In genomic region chr13:41213919-41214318, GRCh38 we compare ENCODE assay signal across 36 cellular contexts.
"Had no signal": no experiment of that assay in that cellular context is flagged by ENCODE, and none has a peak within 500 bp of the region (broad histone marks: within the 10 kb centered on the region; RNA-seq: fewer than 3 reads in every experiment).

No MANE protein-coding gene starts in this region.

- H3K27me3 Mint-ChIP-seq: activated B cell treated with CpG ODN at 0.5 μM for 24 hours; activated CD8-positive, alpha-beta memory T cell treated with anti-CD3 and anti-CD28 coated beads, Interleukin-2, amount 10 ng/mL, durations not matched to agents 7 days and 5 days; activated naive CD4-positive, alpha-beta T cell treated with anti-CD3 and anti-CD28 coated beads, Interleukin-2, amount 50 U/mL, for 24 hours; activated naive CD8-positive, alpha-beta T cell treated with anti-CD3 and anti-CD28 coated beads for 36 hours; central memory CD8-positive, alpha-beta T cell; effector memory CD8-positive, alpha-beta T cell; T-helper 17 cell had no signal

- H3K4me1 Mint-ChIP-seq: activated B cell treated with CpG ODN at 0.5 μM for 24 hours; activated naive CD4-positive, alpha-beta T cell treated with anti-CD3 and anti-CD28 coated beads, Interleukin-2, amount 50 U/mL, for 24 hours; activated naive CD8-positive, alpha-beta T cell treated with anti-CD3 and anti-CD28 coated beads for 36 hours; activated naive CD8-positive, alpha-beta T cell treated with anti-CD3 and anti-CD28 coated beads, Interleukin-2, amount 50 U/mL, for 24 hours; central memory CD8-positive, alpha-beta T cell; T-helper 17 cell had no signal

- H3K27ac Mint-ChIP-seq: activated B cell treated with CpG ODN at 0.5 μM for 24 hours; activated CD8-positive, alpha-beta memory T cell treated with anti-CD3 and anti-CD28 coated beads, Interleukin-2, amount 10 ng/mL, durations not matched to agents 7 days and 5 days; activated CD8-positive, alpha-beta T cell treated with anti-CD3 and anti-CD28 coated beads, Interleukin-2, amount 10 ng/mL, durations not matched to agents 7 days and 5 days; activated naive CD4-positive, alpha-beta T cell treated with anti-CD3 and anti-CD28 coated beads for 36 hours; activated naive CD4-positive, alpha-beta T cell treated with anti-CD3 and anti-CD28 coated beads, Interleukin-2, amount 50 U/mL, for 24 hours; activated naive CD8-positive, alpha-beta T cell treated with anti-CD3 and anti-CD28 coated beads for 36 hours; activated naive CD8-positive, alpha-beta T cell treated with anti-CD3 and anti-CD28 coated beads, Interleukin-2, amount 50 U/mL, for 24 hours; activated T-helper 1 cell treated with anti-CD3 and anti-CD28 coated beads, Interleukin-12 subunit alpha, Interleukin-12 subunit beta, Interleukin-2, Interleukin-4 antibody, amounts not matched to agents 30 ng/mL and 10 ng/mL and 1 ng/mL, durations not matched to agents 14 hours and 24 hours and 36 hours; activated T-helper 2 cell treated with anti-CD3 and anti-CD28 coated beads, Interferon-gamma antibody, Interleukin-2, Interleukin-4, amounts not matched to agents 10 μg/mL and 5 μg/mL and 100 μg/mL, durations not matched to agents 14 hours and 24 hours and 36 hours; T-helper 17 cell; T-helper 2 cell treated with Interferon-gamma antibody and Interleukin-4, amounts not matched to agents 5 μg/mL and 100 μg/mL, for 36 hours had no signal

- DNase-seq: activated B cell treated with CpG ODN at 0.5 μM for 24 hours; activated CD4-positive, alpha-beta T cell treated with anti-CD3 and anti-CD28 coated beads for 48 hours; activated CD4-positive, alpha-beta T cell treated with anti-CD3 and anti-CD28 coated beads, Interleukin-2, amount 50 U/mL, for 1 hour; activated CD4-positive, alpha-beta T cell treated with anti-CD3 and anti-CD28 coated beads, Interleukin-2, amount 50 U/mL, for 48 hours; activated CD8-positive, alpha-beta memory T cell treated with anti-CD3 and anti-CD28 coated beads, Interleukin-2, amount 10 ng/mL, durations not matched to agents 7 days and 5 days; activated CD8-positive, alpha-beta memory T cell treated with anti-CD3 and anti-CD28 coated beads, Interleukin-2, amount 50 U/mL, for 4 hours; activated CD8-positive, alpha-beta T cell treated with anti-CD3 and anti-CD28 coated beads, Interleukin-2, amount 10 ng/mL, durations not matched to agents 7 days and 5 days; activated effector memory CD4-positive, alpha-beta T cell treated with anti-CD3 and anti-CD28 coated beads, Interleukin-2, amount 50 U/mL, for 16 hours; activated naive CD4-positive, alpha-beta T cell treated with anti-CD3 and anti-CD28 coated beads for 36 hours; activated naive CD8-positive, alpha-beta T cell treated with anti-CD3 and anti-CD28 coated beads for 36 hours; activated naive CD8-positive, alpha-beta T cell treated with anti-CD3 and anti-CD28 coated beads, Interleukin-2, amount 50 U/mL, for 24 hours; activated T-cell treated with anti-CD3 and anti-CD28 coated beads, Interleukin-2, amount 50 U/mL, for 1 hour; activated T-cell treated with anti-CD3 and anti-CD28 coated beads, Interleukin-2, amount 50 U/mL, for 48 hours; adrenal gland; amygdala; aorta; body of pancreas; cortex of kidney; dermis blood vessel endothelial cell; effector CD4-positive, alpha-beta T cell; effector memory CD8-positive, alpha-beta T cell; esophagus squamous epithelium; foreskin melanocyte; T-helper 1 cell; T-helper 17 cell; T1000; WERI-Rb-1 had no signal

- H3K36me3 ChIP-seq: adrenal gland, esophagus squamous epithelium, WERI-Rb-1 had no signal

- H3K4me1 ChIP-seq: adrenal gland, body of pancreas, gastroesophageal sphincter had no signal

- ATAC-seq: activated CD4-positive, CD25-positive, alpha-beta regulatory T cell treated with anti-CD3 and anti-CD28 coated beads, Interleukin-2, amount 50 U/mL, for 24 hours; activated CD8-positive, alpha-beta memory T cell treated with anti-CD3 and anti-CD28 coated beads, Interleukin-2, amount 10 ng/mL, durations not matched to agents 7 days and 5 days; activated CD8-positive, alpha-beta T cell treated with anti-CD3 and anti-CD28 coated beads, Interleukin-2, amount 10 ng/mL, durations not matched to agents 7 days and 5 days; activated naive CD8-positive, alpha-beta T cell treated with anti-CD3 and anti-CD28 coated beads, Interleukin-2, amount 50 U/mL, for 24 hours; body of pancreas; effector memory CD8-positive, alpha-beta T cell; gastroesophageal sphincter; T-helper 17 cell had no signal

- H3K4me3 ChIP-seq: adrenal gland, body of pancreas, cardiac muscle cell, esophagus squamous epithelium, gastroesophageal sphincter had no signal

- H3K27me3 ChIP-seq: adrenal gland, body of pancreas, cardiac muscle cell, esophagus squamous epithelium, gastroesophageal sphincter had no signal

- H3K9me3 ChIP-seq: adrenal gland, body of pancreas had no signal

- H3K27ac ChIP-seq: adrenal gland, body of pancreas, cardiac muscle cell, epithelial cell of prostate, esophagus squamous epithelium, gastroesophageal sphincter, WERI-Rb-1 had no signal

- H3K9me3 Mint-ChIP-seq: activated B cell treated with CpG ODN at 0.5 μM for 24 hours had no signal

- H3K4me3 Mint-ChIP-seq: activated B cell treated with CpG ODN at 0.5 μM for 24 hours; activated CD8-positive, alpha-beta memory T cell treated with anti-CD3 and anti-CD28 coated beads, Interleukin-2, amount 10 ng/mL, durations not matched to agents 7 days and 5 days; activated CD8-positive, alpha-beta T cell treated with anti-CD3 and anti-CD28 coated beads, Interleukin-2, amount 10 ng/mL, durations not matched to agents 7 days and 5 days; activated naive CD4-positive, alpha-beta T cell treated with anti-CD3 and anti-CD28 coated beads for 36 hours; activated naive CD4-positive, alpha-beta T cell treated with anti-CD3 and anti-CD28 coated beads, Interleukin-2, amount 50 U/mL, for 24 hours; activated naive CD8-positive, alpha-beta T cell treated with anti-CD3 and anti-CD28 coated beads for 36 hours; activated naive CD8-positive, alpha-beta T cell treated with anti-CD3 and anti-CD28 coated beads, Interleukin-2, amount 50 U/mL, for 24 hours; activated T-helper 1 cell treated with anti-CD3 and anti-CD28 coated beads, Interleukin-12 subunit alpha, Interleukin-12 subunit beta, Interleukin-2, Interleukin-4 antibody, amounts not matched to agents 30 ng/mL and 10 ng/mL and 1 ng/mL, durations not matched to agents 14 hours and 24 hours and 36 hours; central memory CD8-positive, alpha-beta T cell; effector memory CD8-positive, alpha-beta T cell; T-helper 17 cell; T-helper 2 cell treated with Interferon-gamma antibody and Interleukin-4, amounts not matched to agents 5 μg/mL and 100 μg/mL, for 36 hours had no signal
